16 cellular contexts compared by ENCODE assay signal in the genomic region with DNA sequence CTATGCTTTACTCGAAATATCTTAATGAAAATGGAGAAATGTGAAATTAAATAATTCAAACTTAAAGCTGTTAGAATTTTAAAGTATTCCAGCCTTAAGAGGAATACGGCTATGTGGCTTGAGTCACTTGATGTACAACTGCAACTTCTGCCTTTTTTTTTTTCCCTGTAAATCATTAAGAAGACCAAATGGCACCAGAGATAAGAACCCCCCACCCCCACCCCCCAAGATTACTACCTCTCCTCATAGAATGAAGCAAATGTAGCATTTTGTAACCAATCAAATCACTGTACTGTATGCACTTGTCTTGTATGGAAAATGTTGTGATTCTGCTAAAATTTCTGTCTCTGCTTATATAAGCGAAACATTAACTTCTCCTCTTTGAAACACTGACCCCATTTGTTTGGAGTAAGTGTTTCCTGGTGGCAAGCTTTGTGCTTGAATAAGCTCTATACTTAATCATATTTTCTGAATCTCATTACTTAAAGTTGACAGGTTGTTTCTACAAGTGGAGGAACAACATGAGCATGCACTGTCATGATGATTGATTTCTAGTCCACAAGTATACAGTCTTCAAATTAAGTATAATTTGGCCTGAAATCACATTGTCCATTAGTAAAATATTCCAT.
"Had no signal": no experiment of that assay in that cellular context is flagged by ENCODE, and none has a peak within 500 bp of the region (broad histone marks: within the 10 kb centered on the region; RNA-seq: fewer than 3 reads in every experiment).

No MANE protein-coding gene starts in this region.

- H3K27ac ChIP-seq: brain microvascular endothelial cell, right atrium auricular region, transverse colon had no signal

- H3K9me3 ChIP-seq: heart right ventricle, right atrium auricular region, transverse colon had no signal

- H3K27ac Mint-ChIP-seq: nephron progenitor cell, T-helper 17 cell had no signal

- H3K4me3 Mint-ChIP-seq: nephron progenitor cell, T-helper 17 cell had no signal

- H3K4me3 ChIP-seq: heart right ventricle, right atrium auricular region, skin epidermis, transverse colon had no signal

- H3K4me1 Mint-ChIP-seq: nephron progenitor cell had no signal

- DNase-seq: activated CD4-positive, CD25-positive, alpha-beta regulatory T cell treated with anti-CD3 and anti-CD28 coated beads, Interleukin-2, amount 50 U/mL, for 72 hours; activated naive CD4-positive, alpha-beta T cell; anterior cingulate cortex; brain microvascular endothelial cell; cortex of kidney; effector memory CD4-positive, alpha-beta T cell; heart right ventricle; left ventricle myocardium superior; nephron progenitor cell; occipital lobe; stimulated activated CD4-positive, alpha-beta T cell treated with anti-CD3 and anti-CD28 coated beads, Interleukin-4, amount 100 ng/mL, for 24 hours; stimulated activated naive CD4-positive, alpha-beta T cell treated with Interleukin-2 at 50 U/mL for 16 hours; T-helper 17 cell; transverse colon had no signal

- ATAC-seq: heart right ventricle, left ventricle myocardium superior, T-helper 17 cell had no signal

- H3K36me3 ChIP-seq: brain microvascular endothelial cell, heart right ventricle, right atrium auricular region, transverse colon had no signal

- H3K27me3 ChIP-seq: brain microvascular endothelial cell, heart right ventricle, right atrium auricular region, transverse colon had no signal
